ENCODE assay signal across 1 cellular context in the genomic region with DNA sequence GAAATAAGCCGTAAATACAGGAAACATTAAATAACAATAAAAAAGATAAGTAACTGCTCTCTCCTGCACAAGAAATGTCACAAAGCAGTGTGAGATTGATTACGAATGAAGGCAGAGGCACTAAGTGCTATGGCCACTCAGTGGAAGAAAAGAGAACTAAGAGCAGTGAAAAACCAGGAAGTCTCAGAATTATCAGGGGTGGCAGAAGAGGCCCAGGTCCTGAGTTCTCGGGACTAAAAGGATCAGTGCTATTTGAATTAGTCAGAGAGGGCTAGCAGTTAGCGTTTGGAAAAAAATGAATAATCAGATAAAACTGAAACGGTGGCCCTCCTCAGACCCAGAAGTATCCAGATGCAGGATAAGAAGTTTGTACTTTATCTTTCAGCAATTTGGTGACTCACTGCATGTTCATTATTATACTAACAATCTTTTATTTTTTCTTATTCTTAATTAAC.
TF ChIP-seq lines count a peak whose summit lies in the region.

No MANE protein-coding gene starts in this region.

TF ChIP-seq in K562, 482 proteins besides CTCF, POLR2A, EP300 and RAD21 (continued from another document):
- TF ChIP-seq, protein P1, sequence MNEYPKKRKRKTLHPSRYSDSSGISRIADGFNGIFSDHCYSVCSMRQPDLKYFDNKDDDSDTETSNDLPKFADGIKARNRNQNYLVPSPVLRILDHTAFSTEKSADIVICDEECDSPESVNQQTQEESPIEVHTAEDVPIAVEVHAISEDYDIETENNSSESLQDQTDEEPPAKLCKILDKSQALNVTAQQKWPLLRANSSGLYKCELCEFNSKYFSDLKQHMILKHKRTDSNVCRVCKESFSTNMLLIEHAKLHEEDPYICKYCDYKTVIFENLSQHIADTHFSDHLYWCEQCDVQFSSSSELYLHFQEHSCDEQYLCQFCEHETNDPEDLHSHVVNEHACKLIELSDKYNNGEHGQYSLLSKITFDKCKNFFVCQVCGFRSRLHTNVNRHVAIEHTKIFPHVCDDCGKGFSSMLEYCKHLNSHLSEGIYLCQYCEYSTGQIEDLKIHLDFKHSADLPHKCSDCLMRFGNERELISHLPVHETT (CRISPR knock-in tag; conservative IDR thresholded peaks at IDR 0.05 in 1 of 2, IDR thresholded peaks at IDR 0.05 in 1 of 2), result no peak
- TF ChIP-seq ARID1B (IDR thresholded peaks at IDR 0.05) (peak; percentile 81), RFX1 (IDR thresholded peaks at IDR 0.05) (no peak), MTA1 (IDR thresholded peaks at IDR 0.05; ENCODE audit: borderline replicate concordance) (peak; percentile 21; the same call in 1 of the 2 replicates), MYBL2 (IDR thresholded peaks at IDR 0.05; ENCODE audit: low read depth) (peak; percentile 87), MYBL2 (CRISPR knock-in tag; IDR thresholded peaks at IDR 0.05; ENCODE audit: borderline replicate concordance) (no peak), RBM17 (IDR thresholded peaks at IDR 0.05; ENCODE audit: borderline replicate concordance, low read depth, low read length) (no peak), NBN (IDR thresholded peaks at IDR 0.05; ENCODE audit: low read depth) (peak; percentile 79; the same call in 1 of the 2 replicates), ZNF766 (CRISPR knock-in tag; conservative IDR thresholded peaks at IDR 0.05) (0 out of 2 replicates have a peak, but pooled peaks have one; percentile 28), ZNF780A (CRISPR knock-in tag; IDR thresholded peaks at IDR 0.05) (no peak), CCNT2 (IDR thresholded peaks at IDR 0.05; ENCODE audit: borderline replicate concordance, extremely low read depth, insufficient read length, low read depth, low read length) (peak; percentile 80), ATF7 (IDR thresholded peaks at IDR 0.05) (0 out of 2 replicates have a peak, but pooled peaks have one; percentile 24), MEIS2 (IDR thresholded peaks at IDR 0.05; ENCODE audit: partially characterized antibody) (peak; percentile 78), KDM4B (IDR thresholded peaks at IDR 0.05; ENCODE audit: borderline replicate concordance in 2 of 2, low read depth in 1 of 2) (no peak), ZNF134 (CRISPR knock-in tag; conservative IDR thresholded peaks at IDR 0.05) (no peak), RNF2 (IDR thresholded peaks at IDR 0.05) (0 out of 2 replicates have a peak, but pooled peaks have one; percentile 26), ZNF699 (CRISPR knock-in tag; IDR thresholded peaks at IDR 0.05; ENCODE audit: insufficient replicate concordance) (no peak), ESRRA (IDR thresholded peaks at IDR 0.05; ENCODE audit: borderline replicate concordance, low read depth) (no peak), SAP30 (IDR thresholded peaks at IDR 0.05; ENCODE audit: borderline replicate concordance, insufficient read depth, low read depth, low read length, poor library complexity, severe bottlenecking) (no peak), FOXP1 (CRISPR knock-in tag; IDR thresholded peaks at IDR 0.05) (no peak), SMARCC2 (IDR thresholded peaks at IDR 0.05; ENCODE audit: low read depth) (0 out of 2 replicates have a peak, but pooled peaks have one; percentile 38), MXI1 (IDR thresholded peaks at IDR 0.05; ENCODE audit: low read depth, low read length) (no peak), HDAC2 (IDR thresholded peaks at IDR 0.05) (no peak), SMARCA4 (IDR thresholded peaks at IDR 0.05) (peak; percentile 76), ADNP (tag; IDR thresholded peaks at IDR 0.05) (peak; percentile 81), ELF2 (CRISPR knock-in tag; IDR thresholded peaks at IDR 0.05) (peak; percentile 47; the same call in 1 of the 2 replicates)
- TF ChIP-seq, protein P2, sequence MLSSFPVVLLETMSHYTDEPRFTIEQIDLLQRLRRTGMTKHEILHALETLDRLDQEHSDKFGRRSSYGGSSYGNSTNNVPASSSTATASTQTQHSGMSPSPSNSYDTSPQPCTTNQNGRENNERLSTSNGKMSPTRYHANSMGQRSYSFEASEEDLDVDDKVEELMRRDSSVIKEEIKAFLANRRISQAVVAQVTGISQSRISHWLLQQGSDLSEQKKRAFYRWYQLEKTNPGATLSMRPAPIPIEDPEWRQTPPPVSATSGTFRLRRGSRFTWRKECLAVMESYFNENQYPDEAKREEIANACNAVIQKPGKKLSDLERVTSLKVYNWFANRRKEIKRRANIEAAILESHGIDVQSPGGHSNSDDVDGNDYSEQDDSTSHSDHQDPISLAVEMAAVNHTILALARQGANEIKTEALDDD (IDR thresholded peaks at IDR 0.05), result peak; percentile 79
- TF ChIP-seq, protein P3, sequence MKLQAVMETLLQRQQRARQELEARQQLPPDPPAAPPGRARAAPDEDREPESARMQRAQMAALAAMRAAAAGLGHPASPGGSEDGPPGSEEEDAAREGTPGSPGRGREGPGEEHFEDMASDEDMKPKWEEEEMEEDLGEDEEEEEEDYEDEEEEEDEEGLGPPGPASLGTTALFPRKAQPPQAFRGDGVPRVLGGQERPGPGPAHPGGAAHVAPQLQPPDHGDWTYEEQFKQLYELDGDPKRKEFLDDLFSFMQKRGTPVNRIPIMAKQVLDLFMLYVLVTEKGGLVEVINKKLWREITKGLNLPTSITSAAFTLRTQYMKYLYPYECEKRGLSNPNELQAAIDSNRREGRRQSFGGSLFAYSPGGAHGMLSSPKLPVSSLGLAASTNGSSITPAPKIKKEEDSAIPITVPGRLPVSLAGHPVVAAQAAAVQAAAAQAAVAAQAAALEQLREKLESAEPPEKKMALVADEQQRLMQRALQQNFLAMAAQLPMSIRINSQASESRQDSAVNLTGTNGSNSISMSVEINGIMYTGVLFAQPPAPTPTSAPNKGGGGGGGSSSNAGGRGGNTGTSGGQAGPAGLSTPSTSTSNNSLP (IDR thresholded peaks at IDR 0.05; ENCODE audit: borderline replicate concordance, low read depth, low read length), result peak; percentile 55; the same call in 1 of the 2 replicates
- TF ChIP-seq, protein P4, sequence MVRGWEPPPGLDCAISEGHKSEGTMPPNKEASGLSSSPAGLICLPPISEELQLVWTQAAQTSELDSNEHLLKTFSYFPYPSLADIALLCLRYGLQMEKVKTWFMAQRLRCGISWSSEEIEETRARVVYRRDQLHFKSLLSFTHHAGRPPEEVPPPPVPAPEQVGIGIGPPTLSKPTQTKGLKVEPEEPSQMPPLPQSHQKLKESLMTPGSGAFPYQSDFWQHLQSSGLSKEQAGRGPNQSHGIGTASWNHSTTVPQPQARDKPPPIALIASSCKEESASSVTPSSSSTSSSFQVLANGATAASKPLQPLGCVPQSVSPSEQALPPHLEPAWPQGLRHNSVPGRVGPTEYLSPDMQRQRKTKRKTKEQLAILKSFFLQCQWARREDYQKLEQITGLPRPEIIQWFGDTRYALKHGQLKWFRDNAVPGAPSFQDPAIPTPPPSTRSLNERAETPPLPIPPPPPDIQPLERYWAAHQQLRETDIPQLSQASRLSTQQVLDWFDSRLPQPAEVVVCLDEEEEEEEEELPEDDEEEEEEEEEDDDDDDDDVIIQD (CRISPR knock-in tag; IDR thresholded peaks at IDR 0.05), result no peak
- TF ChIP-seq, protein P5, sequence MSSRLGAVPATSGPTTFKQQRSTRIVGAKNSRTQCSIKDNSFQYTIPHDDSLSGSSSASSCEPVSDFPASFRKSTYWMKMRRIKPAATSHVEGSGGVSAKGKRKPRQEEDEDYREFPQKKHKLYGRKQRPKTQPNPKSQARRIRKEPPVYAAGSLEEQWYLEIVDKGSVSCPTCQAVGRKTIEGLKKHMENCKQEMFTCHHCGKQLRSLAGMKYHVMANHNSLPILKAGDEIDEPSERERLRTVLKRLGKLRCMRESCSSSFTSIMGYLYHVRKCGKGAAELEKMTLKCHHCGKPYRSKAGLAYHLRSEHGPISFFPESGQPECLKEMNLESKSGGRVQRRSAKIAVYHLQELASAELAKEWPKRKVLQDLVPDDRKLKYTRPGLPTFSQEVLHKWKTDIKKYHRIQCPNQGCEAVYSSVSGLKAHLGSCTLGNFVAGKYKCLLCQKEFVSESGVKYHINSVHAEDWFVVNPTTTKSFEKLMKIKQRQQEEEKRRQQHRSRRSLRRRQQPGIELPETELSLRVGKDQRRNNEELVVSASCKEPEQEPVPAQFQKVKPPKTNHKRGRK (tag; IDR thresholded peaks at IDR 0.05), result no peak
- TF ChIP-seq, protein P6, sequence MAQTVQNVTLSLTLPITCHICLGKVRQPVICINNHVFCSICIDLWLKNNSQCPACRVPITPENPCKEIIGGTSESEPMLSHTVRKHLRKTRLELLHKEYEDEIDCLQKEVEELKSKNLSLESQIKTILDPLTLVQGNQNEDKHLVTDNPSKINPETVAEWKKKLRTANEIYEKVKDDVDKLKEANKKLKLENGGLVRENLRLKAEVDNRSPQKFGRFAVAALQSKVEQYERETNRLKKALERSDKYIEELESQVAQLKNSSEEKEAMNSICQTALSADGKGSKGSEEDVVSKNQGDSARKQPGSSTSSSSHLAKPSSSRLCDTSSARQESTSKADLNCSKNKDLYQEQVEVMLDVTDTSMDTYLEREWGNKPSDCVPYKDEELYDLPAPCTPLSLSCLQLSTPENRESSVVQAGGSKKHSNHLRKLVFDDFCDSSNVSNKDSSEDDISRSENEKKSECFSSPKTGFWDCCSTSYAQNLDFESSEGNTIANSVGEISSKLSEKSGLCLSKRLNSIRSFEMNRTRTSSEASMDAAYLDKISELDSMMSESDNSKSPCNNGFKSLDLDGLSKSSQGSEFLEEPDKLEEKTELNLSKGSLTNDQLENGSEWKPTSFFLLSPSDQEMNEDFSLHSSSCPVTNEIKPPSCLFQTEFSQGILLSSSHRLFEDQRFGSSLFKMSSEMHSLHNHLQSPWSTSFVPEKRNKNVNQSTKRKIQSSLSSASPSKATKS (CRISPR knock-in tag; IDR thresholded peaks at IDR 0.05), result no peak
- TF ChIP-seq, protein P7, sequence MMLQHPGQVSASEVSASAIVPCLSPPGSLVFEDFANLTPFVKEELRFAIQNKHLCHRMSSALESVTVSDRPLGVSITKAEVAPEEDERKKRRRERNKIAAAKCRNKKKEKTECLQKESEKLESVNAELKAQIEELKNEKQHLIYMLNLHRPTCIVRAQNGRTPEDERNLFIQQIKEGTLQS (IDR thresholded peaks at IDR 0.05), result peak; percentile 63
- TF ChIP-seq, protein P7 (CRISPR knock-in tag; conservative IDR thresholded peaks at IDR 0.05), result no peak
